In genomic region chrX:39261446-39262147, GRCh38 we compare ENCODE assay signal across 8 cellular contexts.
DNase-seq lines count a peak whose midpoint lies in the region; TF ChIP-seq lines count a peak whose summit lies in the region.

No MANE protein-coding gene starts in this region.

- no peak for DNase-seq in AG09319 (ENCODE audit: extremely low read depth, low read depth)
- no peak for DNase-seq in GM06990 (ENCODE audit: extremely low read depth, insufficient read length)
- DNase-seq in NCI-H146 (lab: John Stamatoyannopoulos, UW), result peak; percentile 53
- peak; percentile 13 for DNase-seq in activated CD4-positive, alpha-beta T cell treated with anti-CD3 and anti-CD28 coated beads for 48 hours
- DNase-seq in globus pallidus (ENCODE audit: low spot score), result peak; percentile 51
- no peak for DNase-seq in spleen
- no peak for DNase-seq in NK-92 treated with Interleukin-12 subunit alpha and Interleukin-12 subunit beta, amount 100 ng/mL, for 24 hours (lab: John Stamatoyannopoulos, UW)
- DNase-seq in NCI-H128 (lab: John Stamatoyannopoulos, UW; ENCODE audit: unreplicated experiment), result no peak

- H3K27me3 ChIP-seq in GM06990 (replicated peaks; ENCODE audit: control insufficient read depth, insufficient read depth, low read length) (no peaks in the 10 kb centered on the region), spleen (replicated peaks in 1 of 7) (no peaks in the 10 kb centered on the region)

- H3K9me3 ChIP-seq in spleen, result peaks cover 0 to 7% (median 0%) of the 10 kb centered on the region in 8 donors

- intact Hi-C loops in spleen (cut with DNase I; ENCODE audit: low total_unique reads), result no loop called here

- no peak for TF ChIP-seq POLR2A in spleen (IDR thresholded peaks at IDR 0.05)

- H3K27ac ChIP-seq in spleen, result no peak overlapping the region

- no peaks in the 10 kb centered on the region for H3K4me1 ChIP-seq in spleen

- WGBS in spleen, 5 donors, result 59 to 93% (median 71%) methylated on average over 1 of the region's 1 CpG

- no peak overlapping the region for H3K4me3 ChIP-seq in GM06990 (replicated peaks; ENCODE audit: low read depth, low read length)
- no peak overlapping the region for H3K4me3 ChIP-seq in spleen

- H3K36me3 ChIP-seq in GM06990 (ENCODE audit: control insufficient read depth, insufficient read depth, low read length) (no peaks in the 10 kb centered on the region), spleen (no peaks in the 10 kb centered on the region)

- peak; percentile 43 for TF ChIP-seq CTCF in AG09319 (IDR thresholded peaks at IDR 0.05; ENCODE audit: low read depth, low read length)
- peak; percentile 76 for TF ChIP-seq CTCF in GM06990 (IDR thresholded peaks at IDR 0.05; ENCODE audit: insufficient read depth, low read length, poor library complexity, severe bottlenecking)
- peak in 8 of 11 experiments; percentile 24 to 60 (median 49) for TF ChIP-seq CTCF in spleen (IDR thresholded peaks at IDR 0.05 in 8 of 11, conservative IDR thresholded peaks at IDR 0.05 in 3 of 11)

Comparison
In these comparisons a context has a peak if more than half of its experiments do, and no peak if none do; other contexts are left out.
1. DNase-seq: peak in NCI-H146 (single experiment), activated CD4-positive, alpha-beta T cell treated with anti-CD3 and anti-CD28 coated beads for 48 hours (single experiment) and globus pallidus (single experiment); none in AG09319 (single experiment), GM06990 (single experiment), spleen (single experiment), NK-92 treated with Interleukin-12 subunit alpha and Interleukin-12 subunit beta, amount 100 ng/mL, for 24 hours (single experiment) and NCI-H128 (single experiment).
2. Peak in every context shown above with its lines, with median percentiles within 50 percentile points of each other: CTCF ChIP-seq.